8 cellular contexts compared by ENCODE assay signal in genomic region chr13:111202745-111203144, GRCh38.
A peak's percentile ranks its signal among the peaks of the same experiment; 100 is the strongest.
DNase-seq lines count a peak whose midpoint lies in the region; ATAC-seq, FAIRE-seq and TF ChIP-seq lines count a peak whose summit lies in the region.

No MANE protein-coding gene starts in this region.

- no peak overlapping the region for H3K4me2 ChIP-seq in HepG2 (ENCODE audit: low read depth, low read length)
- no peak overlapping the region for H3K4me2 ChIP-seq in neural cell (ENCODE audit: low read length)

- H3K36me3 ChIP-seq in liver (ENCODE audit: control insufficient read depth in 4 of 4, insufficient read depth in 3 of 4, low read depth in 1 of 4, low read length in 3 of 4) (peaks cover 0 to 6% (median 1%) of the 10 kb centered on the region in 4 donors), HepG2 (replicated peaks in 1 of 2; ENCODE audit: control insufficient read depth in 1 of 2, insufficient read depth in 2 of 2, low read length in 2 of 2) (peaks cover 0 to 2% of the 10 kb centered on the region in 2 experiments; a peak in 2 of 5 replicates), neural cell (ENCODE audit: insufficient read depth, low read length) (no peaks in the 10 kb centered on the region)

- H3K27me3 Mint-ChIP-seq in effector memory CD8-positive, alpha-beta T cell: no peaks in the 10 kb centered on the region

- H3K9ac ChIP-seq in liver (ENCODE audit: low read depth in 1 of 2, low read length in 2 of 2) (no peak overlapping the region), HepG2 (ENCODE audit: insufficient read depth, low read depth, low read length) (no peak overlapping the region), neural cell (ENCODE audit: low read length) (peak overlapping the region; percentile 13)

- 52% methylated on average over 1 of the region's 1 CpG for WGBS in liver
- 96% methylated on average over 1 of the region's 1 CpG for WGBS in HepG2 (ENCODE audit: low lambda C conversion rate)

- no peak overlapping the region for H3K4me3 Mint-ChIP-seq in effector memory CD8-positive, alpha-beta T cell

- H3K79me2 ChIP-seq in HepG2 (ENCODE audit: insufficient read depth, low read length): peaks cover 37% of the 10 kb centered on the region
- H3K79me2 ChIP-seq in neural cell (replicated peaks; ENCODE audit: insufficient read depth, low read length): peaks cover 72% of the 10 kb centered on the region

- H3K27ac ChIP-seq in liver (ENCODE audit: low read depth in 1 of 2, low read length in 2 of 2) (peak overlapping the region; percentile 31 to 36), HepG2 (ENCODE audit: extremely low read length, insufficient read depth, low read length) (no peak overlapping the region), neural cell (ENCODE audit: low read length) (peak overlapping the region; percentile 62)

- DNase-seq in HepG2 (ENCODE audit: low spot score): no peak
- peak; percentile 70 for DNase-seq in NCI-H226
- no peak for DNase-seq in effector memory CD8-positive, alpha-beta T cell
- DNase-seq in NCI-H1436 (lab: John Stamatoyannopoulos, UW): no peak
- DNase-seq in stimulated activated CD8-positive, alpha-beta memory T cell treated with anti-CD3 and anti-CD28 coated beads, Interleukin-4, amount 100 ng/mL, for 48 hours: no peak

- no peak for TF ChIP-seq CTCF in liver (IDR thresholded peaks at IDR 0.05; ENCODE audit: low read depth, low read length, missing input control)
- TF ChIP-seq CTCF in HepG2 (CRISPR knock-in tag; IDR thresholded peaks at IDR 0.05): no peak
- no peak for TF ChIP-seq CTCF in neural cell (IDR thresholded peaks at IDR 0.05; ENCODE audit: poor library complexity, severe bottlenecking)

- H2AFZ ChIP-seq in HepG2 (ENCODE audit: low read length) (no peak overlapping the region), neural cell (ENCODE audit: low read depth, low read length) (no peak overlapping the region)

- TF ChIP-seq EP300 in HepG2 (IDR thresholded peaks at IDR 0.05; ENCODE audit: low read depth in 2 of 2, low read length in 2 of 2) (no peak), HepG2 (CRISPR knock-in tag; IDR thresholded peaks at IDR 0.05; ENCODE audit: borderline replicate concordance) (no peak), neural cell (conservative IDR thresholded peaks at IDR 0.05; ENCODE audit: poor library complexity, severe bottlenecking) (no peak)

- H4K20me1 ChIP-seq in HepG2 (ENCODE audit: insufficient read depth, low read length): peaks cover 16% of the 10 kb centered on the region
- peaks cover 5% of the 10 kb centered on the region for H4K20me1 ChIP-seq in neural cell (ENCODE audit: insufficient read depth)

- no peaks in the 10 kb centered on the region for H3K9me3 Mint-ChIP-seq in effector memory CD8-positive, alpha-beta T cell

- no peaks in the 10 kb centered on the region for H3F3A ChIP-seq in neural cell (ENCODE audit: insufficient read depth, low read length, poor library complexity, severe bottlenecking)

- no peak overlapping the region for H3K4me3 ChIP-seq in liver (ENCODE audit: low read depth in 1 of 3, low read length in 3 of 3)
- no peak overlapping the region for H3K4me3 ChIP-seq in HepG2 (replicated peaks in 1 of 3; ENCODE audit: insufficient read depth in 1 of 3, low read depth in 2 of 3, low read length in 3 of 3)
- H3K4me3 ChIP-seq in neural cell (ENCODE audit: low read length): peak overlapping the region; percentile 55

- BruUV-seq in HepG2 (replicated peaks; lab: Mats Ljungman, UMichigan): no TSS peak

- H3K4me1 ChIP-seq in liver (ENCODE audit: control insufficient read depth in 4 of 4, insufficient read depth in 4 of 4, low read length in 3 of 4) (peaks cover 8 to 18% (median 12%) of the 10 kb centered on the region in 4 donors), HepG2 (ENCODE audit: insufficient read depth, low read length) (peaks cover 13% of the 10 kb centered on the region)

- ATAC-seq in HepG2: no peak
- peak; percentile 78 for ATAC-seq in HG02852 (IDR thresholded peaks at IDR 0.05; ENCODE audit: unreplicated experiment)
- ATAC-seq in effector memory CD8-positive, alpha-beta T cell (replicated peaks): peak; percentile 55

- in situ Hi-C loops in HepG2 (cut with HindIII; ENCODE audit: extremely low pct_ligation_motif_present, low pct_unique_long_range_greater_than_20kb): loop anchor here (25.0 kb wide), 1 partner anchor 265 kb away; no protein-coding TSS in a partner anchor

- H3K36me3 Mint-ChIP-seq in effector memory CD8-positive, alpha-beta T cell (ENCODE audit: insufficient read depth): peaks cover 5% of the 10 kb centered on the region

- CTCF ChIA-PET in HepG2 (lab: Yijun Ruan, JAX; ENCODE audit: low intra/inter-chr PET ratio, low total read pairs): no interaction called here

- TF ChIP-seq RAD21 in liver (IDR thresholded peaks at IDR 0.05): peak in 1 of 2 donors; percentile 4
- no peak for TF ChIP-seq RAD21 in HepG2 (CRISPR knock-in tag; IDR thresholded peaks at IDR 0.05)
- TF ChIP-seq RAD21 in neural cell (conservative IDR thresholded peaks at IDR 0.05): no peak

- H3K27me3 ChIP-seq in liver (ENCODE audit: control insufficient read depth in 4 of 4, insufficient read depth in 4 of 4, low read length in 3 of 4): no peaks in the 10 kb centered on the region
- no peaks in the 10 kb centered on the region for H3K27me3 ChIP-seq in HepG2 (ENCODE audit: control insufficient read depth in 1 of 2, insufficient read depth in 2 of 2, low read length in 2 of 2)
- no peaks in the 10 kb centered on the region for H3K27me3 ChIP-seq in neural cell (ENCODE audit: insufficient read depth, low read depth, low read length)

- peak overlapping the region in 1 of 2 donors; percentile 67 for H3K27ac Mint-ChIP-seq in effector memory CD8-positive, alpha-beta T cell

- intact Hi-C loops in HepG2 (cut with micrococcal nuclease; ENCODE audit: unreplicated experiment): no loop called here

- H3K4me1 Mint-ChIP-seq in effector memory CD8-positive, alpha-beta T cell (ENCODE audit: low read depth in 2 of 2): peaks cover 44 to 61% of the 10 kb centered on the region in 2 donors

- FAIRE-seq in HepG2 (lab: Jason Lieb, UNC): no peak

- no peak for TF ChIP-seq POLR2A in HepG2 (IDR thresholded peaks at IDR 0.05; ENCODE audit: insufficient read depth in 1 of 2, low read depth in 2 of 2, low read length in 2 of 2)

- no peaks in the 10 kb centered on the region for H3K9me2 ChIP-seq in neural cell (ENCODE audit: insufficient read depth, low read length)

- POLR2A ChIA-PET in HepG2 (lab: Yijun Ruan, JAX): no interaction called here

- H3K9me3 ChIP-seq in liver (ENCODE audit: control insufficient read depth in 4 of 4, low read length in 3 of 4) (no peaks in the 10 kb centered on the region), HepG2 (ENCODE audit: low read length) (no peaks in the 10 kb centered on the region), neural cell (ENCODE audit: low read length) (no peaks in the 10 kb centered on the region)

TF ChIP-seq in liver, 16 proteins besides CTCF, POLR2A, EP300 and RAD21:
- no peak for TF ChIP-seq FOXA1 (IDR thresholded peaks at IDR 0.05)
- peak; percentile 48 for TF ChIP-seq TAF1 (conservative IDR thresholded peaks at IDR 0.05)

TF ChIP-seq in HepG2, 621 proteins besides CTCF, POLR2A, EP300 and RAD21 (continues in another document):
- TF ChIP-seq FIP1L1 (IDR thresholded peaks at IDR 0.05; ENCODE audit: borderline replicate concordance, insufficient read depth, low read depth, low read length) (no peak), CCAR2 (optimal IDR thresholded peaks at IDR 0.05; ENCODE audit: low read depth, low read length) (no peak), SNAPC2 (CRISPR knock-in tag; IDR thresholded peaks at IDR 0.05) (no peak), NFIC (IDR thresholded peaks at IDR 0.05; ENCODE audit: low read length) (no peak), ZNF543 (CRISPR knock-in tag; IDR thresholded peaks at IDR 0.05) (no peak), NR1H2 (CRISPR knock-in tag; IDR thresholded peaks at IDR 0.05; ENCODE audit: borderline replicate concordance, low read depth) (no peak), HCFC1 (IDR thresholded peaks at IDR 0.05; ENCODE audit: low read depth, low read length) (no peak), KDM5A (IDR thresholded peaks at IDR 0.05; ENCODE audit: borderline replicate concordance, low read length) (no peak), LBX2 (CRISPR knock-in tag; IDR thresholded peaks at IDR 0.05; ENCODE audit: borderline replicate concordance) (no peak)

TF ChIP-seq in neural cell, 6 proteins besides CTCF, POLR2A, EP300 and RAD21:
- TF ChIP-seq MXI1 (conservative IDR thresholded peaks at IDR 0.05; ENCODE audit: poor library complexity, severe bottlenecking) (no peak), EZH2 (IDR thresholded peaks at IDR 0.05; ENCODE audit: borderline replicate concordance, insufficient read depth, low read length, poor library complexity, severe bottlenecking) (no peak), TAF1 (IDR thresholded peaks at IDR 0.05; ENCODE audit: low read depth) (no peak), POLR2AphosphoS5 (IDR thresholded peaks at IDR 0.05) (peak; percentile 35), SMC3 (conservative IDR thresholded peaks at IDR 0.05; ENCODE audit: poor library complexity) (no peak), REST (IDR thresholded peaks at IDR 0.05; ENCODE audit: borderline replicate concordance) (no peak)
